In genomic region chr2:169073972-169074751, GRCh38 we compare ENCODE assay signal across 11 cellular contexts. TPM values are rescaled to one million over a fixed set of nuclear protein-coding genes. Genes with fewer than 3 reads are reported as not detected.
DNase-seq lines count a peak whose midpoint lies in the region; ATAC-seq and TF ChIP-seq lines count a peak whose summit lies in the region.
"Had no signal": no experiment of that assay in that cellular context is flagged by ENCODE, and none has a peak within 500 bp of the region (broad histone marks: within the 10 kb centered on the region; RNA-seq: fewer than 3 reads in every experiment).

No MANE protein-coding gene starts in this region.

- H3K27ac ChIP-seq in transverse colon, result no peak overlapping the region

- intact Hi-C loops in transverse colon (cut with DNase I; ENCODE audit: low total_unique reads) (no loop called here), Right ventricle myocardium inferior (cut with DNase I) (no loop called here)

- H3K4me1 ChIP-seq in adipocyte (ENCODE audit: control insufficient read depth, insufficient read depth, low read length), result peaks cover 48% of the 10 kb centered on the region
- H3K4me1 ChIP-seq in transverse colon, result peaks cover 0 to 13% (median 0%) of the 10 kb centered on the region in 4 donors

- no peaks in the 10 kb centered on the region for H3K36me3 ChIP-seq in adipocyte (ENCODE audit: control insufficient read depth, insufficient read depth, low read length, severe bottlenecking)
- H3K36me3 ChIP-seq in transverse colon, result no peaks in the 10 kb centered on the region

- peak; percentile 46 for ATAC-seq in GM19438 (IDR thresholded peaks at IDR 0.05; ENCODE audit: low read depth, unreplicated experiment)
- peak; percentile 46 for ATAC-seq in HG03045 (IDR thresholded peaks at IDR 0.05; ENCODE audit: unreplicated experiment)
- no peak for ATAC-seq in Right ventricle myocardium inferior
- ATAC-seq: natural killer cell had no signal

- H3K9me3 ChIP-seq in adipocyte (ENCODE audit: control insufficient read depth, low read length), result no peaks in the 10 kb centered on the region
- H3K9me3 ChIP-seq in transverse colon, result no peaks in the 10 kb centered on the region

- 82 to 85% methylated on average over 2 to 9 of the region's 9 CpGs for WGBS in transverse colon (ENCODE audit: low coverage in 1 of 2), 2 donors

- DNase-seq in adipocyte (ENCODE audit: low read depth), result no peak
- DNase-seq in renal cortical epithelial cell (ENCODE audit: low read depth), result peak; percentile 99
- DNase-seq in transverse colon, result no peak
- no peak for DNase-seq in ecto neural progenitor cell (ENCODE audit: low spot score)
- DNase-seq in cortex of kidney (lab: John Stamatoyannopoulos, UW), result no peak
- DNase-seq in Right ventricle myocardium inferior (ENCODE audit: missing footprints), result no peak
- DNase-seq: natural killer cell, NCI-H1105, Right ventricle myocardium superior had no signal

- H3K27me3 ChIP-seq in adipocyte (replicated peaks; ENCODE audit: control insufficient read depth, insufficient read depth, low read length) (no peaks in the 10 kb centered on the region), transverse colon (no peaks in the 10 kb centered on the region)

- H3K9ac ChIP-seq in adipocyte (ENCODE audit: low read length), result no peak overlapping the region

- TF ChIP-seq POLR2A in transverse colon (IDR thresholded peaks at IDR 0.05), result no peak

- TF ChIP-seq EP300 in transverse colon (IDR thresholded peaks at IDR 0.05; ENCODE audit: low read depth), result no peak

- H3K4me3 ChIP-seq in adipocyte (ENCODE audit: low read length), result peak overlapping the region; percentile 38
- no peak overlapping the region for H3K4me3 ChIP-seq in transverse colon

- in situ Hi-C loops in transverse colon (cut with MboI; ENCODE audit: low pct_ligation_motif_present in 1 of 4, low pct_unique_long_range_greater_than_20kb in 1 of 4, low sequenced_read_pairs in 3 of 4), result no loop called here

- TF ChIP-seq CTCF in transverse colon (IDR thresholded peaks at IDR 0.05), result no peak

RNA-seq across cellular contexts. Expression of gene DHRS9, which starts 4.8 kb away (rescaled TPM):
- total RNA-seq in renal cortical epithelial cell (0.52 TPM in 1 of 2 replicates, not detected in the other), transverse colon (100 to 1,000 TPM in 3 of 4 donors, 10 to 100 TPM in 1; 20.9 to 257 (median 153) TPM), Right ventricle myocardium inferior (0.81 TPM)

RNA-seq across cellular contexts. Expression of gene ABCB11, which starts 43.0 kb away (rescaled TPM):
- total RNA-seq in renal cortical epithelial cell (not detected in 2 replicates), transverse colon (10 to 100 TPM in 3 of 4 donors, 1 to 10 TPM in 1; 4.8 to 41.8 (median 14.8) TPM), Right ventricle myocardium inferior (0.32 TPM)

Comparison
In these comparisons a context has a peak if more than half of its experiments do, and no peak if none do; other contexts are left out.
1. RNA of gene DHRS9, which starts 4.8 kb away (total RNA-seq): 20.9 to 257 TPM in transverse colon; 0.81 TPM in Right ventricle myocardium inferior (single experiment) and 0.52 TPM in renal cortical epithelial cell; every median in the first group is over 10 times any median in the second.